ENCODE assay signal across 13 cellular contexts in the genomic region with DNA sequence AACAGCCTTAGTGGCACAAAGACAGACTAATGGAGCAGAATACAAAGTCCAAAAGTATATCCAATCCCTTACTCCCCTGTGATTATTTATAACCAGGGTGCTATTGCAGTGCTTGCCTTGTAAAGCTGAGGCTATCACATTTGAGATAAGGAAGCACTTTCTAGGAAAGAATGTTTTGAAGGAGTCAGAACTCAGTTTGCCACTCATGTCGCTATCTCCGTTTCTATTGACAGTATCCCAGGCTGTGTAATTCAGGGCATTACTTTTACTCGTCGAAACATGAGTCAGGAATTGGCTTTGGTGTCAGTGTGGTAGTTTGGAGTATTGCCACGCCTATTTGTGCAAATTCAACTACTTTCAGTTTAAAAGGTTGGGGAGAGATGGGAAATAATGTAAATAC.
DNase-seq lines count a peak whose midpoint lies in the region; ATAC-seq and TF ChIP-seq lines count a peak whose summit lies in the region.
"Had no signal": no experiment of that assay in that cellular context is flagged by ENCODE, and none has a peak within 500 bp of the region (broad histone marks: within the 10 kb centered on the region; RNA-seq: fewer than 3 reads in every experiment).

No MANE protein-coding gene starts in this region.

- no peak overlapping the region for H2BK5ac ChIP-seq in neuronal stem cell (ENCODE audit: low read length)

- H2AFZ ChIP-seq in PC-3 (ENCODE audit: low read length) (peak overlapping the region; percentile 37), fibroblast of lung (ENCODE audit: low read length) (no peak overlapping the region), neuronal stem cell (ENCODE audit: low read length) (no peak overlapping the region)

- H3K9me3 ChIP-seq in PC-3 (ENCODE audit: low read length) (no peaks in the 10 kb centered on the region), fibroblast of lung (ENCODE audit: control insufficient read depth, insufficient read depth, low read depth, low read length) (no peaks in the 10 kb centered on the region), neuronal stem cell (replicated peaks in 1 of 2; ENCODE audit: control insufficient read depth in 2 of 2, insufficient read depth in 1 of 2, low read depth in 1 of 2, low read length in 2 of 2) (no peaks in the 10 kb centered on the region)
- H3K9me3 ChIP-seq: upper lobe of left lung had no signal

- no peak overlapping the region for H2BK12ac ChIP-seq in neuronal stem cell (ENCODE audit: low read length)

- ATAC-seq in PC-3 (peak; percentile 61), HG03045 (IDR thresholded peaks at IDR 0.05; ENCODE audit: unreplicated experiment) (no peak)

- H4K91ac ChIP-seq in neuronal stem cell (ENCODE audit: low read depth, low read length, poor library complexity), result no peak overlapping the region

- no peaks in the 10 kb centered on the region for H3F3A ChIP-seq in PC-3 (ENCODE audit: low read length, unreplicated experiment)

- peak; percentile 17 for DNase-seq in Calu3
- DNase-seq in PC-3, result peak; percentile 90
- DNase-seq in fibroblast of lung (ENCODE audit: low read depth in 2 of 2), result peak; percentile 77 to 78
- DNase-seq in lung microvascular endothelial cell (ENCODE audit: low read depth in 2 of 2), result peak; percentile 59 to 66
- DNase-seq in T-helper 9 cell, result no peak
- DNase-seq in cerebellar cortex (ENCODE audit: low spot score), result no peak
- DNase-seq in neuronal stem cell (ENCODE audit: low spot score), result no peak
- DNase-seq: activated CD4-positive, CD25-positive, alpha-beta regulatory T cell treated with anti-CD3 and anti-CD28 coated beads, Interleukin-2, amount 50 U/mL, for 72 hours; upper lobe of left lung had no signal

- H3K27me3 Mint-ChIP-seq in Calu3 (ENCODE audit: unreplicated experiment), result no peaks in the 10 kb centered on the region

- peak overlapping the region; percentile 74 for H3K4me2 ChIP-seq in PC-3 (ENCODE audit: low read length)
- H3K4me2 ChIP-seq in fibroblast of lung (ENCODE audit: extremely low read depth, insufficient read depth, low read length), result peak overlapping the region; percentile 9
- no peak overlapping the region for H3K4me2 ChIP-seq in neuronal stem cell (ENCODE audit: insufficient read depth, low read length, poor library complexity, severe bottlenecking)

- H4K8ac ChIP-seq in neuronal stem cell (ENCODE audit: low read depth, low read length), result no peak overlapping the region

- no peak overlapping the region for H3K14ac ChIP-seq in neuronal stem cell (ENCODE audit: low read length)

- no peak overlapping the region for H3K23ac ChIP-seq in neuronal stem cell (ENCODE audit: low read depth, low read length, poor library complexity)

- H3K79me2 ChIP-seq in PC-3 (ENCODE audit: low read length) (no peaks in the 10 kb centered on the region), fibroblast of lung (ENCODE audit: control insufficient read depth, insufficient read depth, low read length) (no peaks in the 10 kb centered on the region)

- intact Hi-C loops in Calu3 (cut with micrococcal nuclease; ENCODE audit: unreplicated experiment), result loop anchor here (5.0 kb wide), 1 partner anchor 38 kb away; no protein-coding TSS in a partner anchor
- intact Hi-C loops in PC-3 (cut with micrococcal nuclease), result loop anchor here (5.0 kb wide), 1 partner anchor 38 kb away; no protein-coding TSS in a partner anchor

- H3K9me2 ChIP-seq in PC-3 (replicated peaks; ENCODE audit: low read length), result no peaks in the 10 kb centered on the region

- POLR2A ChIA-PET in PC-3 (lab: Charles Lee; ENCODE audit: unreplicated experiment), result interaction anchor here (0.6 kb wide), 1 partner anchor 9 kb away, joined by 3 read pairs; no protein-coding TSS in a partner anchor

- no peak overlapping the region for H2BK120ac ChIP-seq in neuronal stem cell (ENCODE audit: low read depth, low read length)

- no peaks in the 10 kb centered on the region for H3K9me3 Mint-ChIP-seq in Calu3 (ENCODE audit: low read depth, unreplicated experiment)
- H3K9me3 Mint-ChIP-seq: activated T-helper 1 cell treated with anti-CD3 and anti-CD28 coated beads, Interleukin-12 subunit alpha, Interleukin-12 subunit beta, Interleukin-2, Interleukin-4 antibody, amounts not matched to agents 30 ng/mL and 10 ng/mL and 1 ng/mL, durations not matched to agents 14 hours and 24 hours and 36 hours; central memory CD8-positive, alpha-beta T cell had no signal

- no peaks in the 10 kb centered on the region for H3K36me3 Mint-ChIP-seq in Calu3 (ENCODE audit: insufficient read depth, unreplicated experiment)

- CTCF ChIA-PET in Calu3 (lab: Charles Lee) (no interaction called here), PC-3 (lab: Charles Lee) (no interaction called here)

- BruUV-seq in Calu3 (replicated peaks; lab: Mats Ljungman, UMichigan), result no TSS peak
- no TSS peak for BruUV-seq in PC-3 (replicated peaks; lab: Mats Ljungman, UMichigan)

- no peak overlapping the region for H2BK15ac ChIP-seq in neuronal stem cell (ENCODE audit: low read length)

- H3K9ac ChIP-seq in PC-3 (ENCODE audit: low read length) (no peak overlapping the region), fibroblast of lung (ENCODE audit: insufficient read depth, low read length) (no peak overlapping the region), neuronal stem cell (ENCODE audit: low read depth, low read length, poor library complexity) (no peak overlapping the region)

- peak overlapping the region; percentile 20 for H3K27ac Mint-ChIP-seq in Calu3 (ENCODE audit: unreplicated experiment)
- H3K27ac Mint-ChIP-seq: activated T-helper 1 cell treated with anti-CD3 and anti-CD28 coated beads, Interleukin-12 subunit alpha, Interleukin-12 subunit beta, Interleukin-2, Interleukin-4 antibody, amounts not matched to agents 30 ng/mL and 10 ng/mL and 1 ng/mL, durations not matched to agents 14 hours and 24 hours and 36 hours had no signal

- H3K4me3 Mint-ChIP-seq in Calu3 (ENCODE audit: low read depth, unreplicated experiment), result peak overlapping the region; percentile 32
- H3K4me3 Mint-ChIP-seq: activated T-helper 1 cell treated with anti-CD3 and anti-CD28 coated beads, Interleukin-12 subunit alpha, Interleukin-12 subunit beta, Interleukin-2, Interleukin-4 antibody, amounts not matched to agents 30 ng/mL and 10 ng/mL and 1 ng/mL, durations not matched to agents 14 hours and 24 hours and 36 hours; central memory CD8-positive, alpha-beta T cell had no signal

- no peak overlapping the region for H2AK5ac ChIP-seq in neuronal stem cell (ENCODE audit: low read depth, low read length)

- H3K27ac ChIP-seq in PC-3 (ENCODE audit: low read length), result peak overlapping the region; percentile 9; the same call in 1 of the 2 replicates
- H3K27ac ChIP-seq in fibroblast of lung (ENCODE audit: insufficient read depth, low read length), result no peak overlapping the region
- H3K27ac ChIP-seq in neuronal stem cell (replicated peaks; ENCODE audit: low read length), result no peak overlapping the region
- H3K27ac ChIP-seq: C4-2B, upper lobe of left lung had no signal

- H3K27me3 ChIP-seq in PC-3 (ENCODE audit: low read length) (no peaks in the 10 kb centered on the region), fibroblast of lung (ENCODE audit: control insufficient read depth, insufficient read depth, low read length) (no peaks in the 10 kb centered on the region), neuronal stem cell (ENCODE audit: control insufficient read depth in 3 of 3, insufficient read depth in 3 of 3, low read depth in 1 of 3, low read length in 3 of 3) (no peaks in the 10 kb centered on the region)
- H3K27me3 ChIP-seq: upper lobe of left lung had no signal

- H4K20me1 ChIP-seq in PC-3 (ENCODE audit: low read length) (no peaks in the 10 kb centered on the region), fibroblast of lung (ENCODE audit: control insufficient read depth, extremely low read depth, insufficient read depth, low read length) (no peaks in the 10 kb centered on the region)

- TF ChIP-seq CTCF in Calu3 (IDR thresholded peaks at IDR 0.05; ENCODE audit: unreplicated experiment) (no peak), PC-3 (conservative IDR thresholded peaks at IDR 0.05; ENCODE audit: low read depth, low read length) (no peak), fibroblast of lung (conservative IDR thresholded peaks at IDR 0.05 in 1 of 2, IDR thresholded peaks at IDR 0.05 in 1 of 2; ENCODE audit: low read depth in 1 of 2, low read length in 2 of 2) (no peak)

- peaks cover 41% of the 10 kb centered on the region for H3K4me1 ChIP-seq in PC-3 (ENCODE audit: insufficient read depth, low read length)
- H3K4me1 ChIP-seq in fibroblast of lung (ENCODE audit: control insufficient read depth, extremely low read depth, insufficient read depth, low read length), result peaks cover 2% of the 10 kb centered on the region
- H3K4me1 ChIP-seq in neuronal stem cell (ENCODE audit: control insufficient read depth in 2 of 2, insufficient read depth in 1 of 2, low read depth in 1 of 2, low read length in 2 of 2), result peaks cover 0 to 3% of the 10 kb centered on the region in 2 donors

- H3K18ac ChIP-seq in neuronal stem cell (ENCODE audit: low read length), result no peak overlapping the region

- H3K36me3 ChIP-seq in PC-3 (ENCODE audit: low read depth, low read length), result no peaks in the 10 kb centered on the region
- H3K36me3 ChIP-seq in fibroblast of lung (ENCODE audit: control insufficient read depth, insufficient read depth, low read length), result no peaks in the 10 kb centered on the region
- no peaks in the 10 kb centered on the region for H3K36me3 ChIP-seq in neuronal stem cell (replicated peaks in 1 of 2; ENCODE audit: control insufficient read depth in 2 of 2, insufficient read depth in 2 of 2, low read length in 2 of 2)
- H3K36me3 ChIP-seq: upper lobe of left lung had no signal

- H3K4ac ChIP-seq in neuronal stem cell (ENCODE audit: low read length), result no peak overlapping the region

- H3K4me3 ChIP-seq in PC-3 (ENCODE audit: low read length) (peak overlapping the region; percentile 46), fibroblast of lung (replicated peaks in 1 of 4; ENCODE audit: control extremely low read depth in 1 of 4, insufficient read depth in 1 of 4, low read depth in 3 of 4, low read length in 4 of 4) (peak overlapping the region in 1 of 4 experiments; percentile 19), neuronal stem cell (ENCODE audit: low read length in 2 of 2) (no peak overlapping the region)
- H3K4me3 ChIP-seq: upper lobe of left lung had no signal

- no CpG with 5 or more reads among the region's 5 CpGs for whole genome bisulfite sequencing in neuronal stem cell (ENCODE audit: extremely low coverage in 2 of 2, insufficient read length in 2 of 2, insufficient replicate concordance in 1 of 2), 2 donors

- H3K4me1 Mint-ChIP-seq in Calu3 (ENCODE audit: low read depth, unreplicated experiment), result peaks cover 9% of the 10 kb centered on the region

- no peaks in the 10 kb centered on the region for H3K79me1 ChIP-seq in neuronal stem cell (ENCODE audit: low read depth, low read length)

Comparison
In these comparisons a context has a peak if more than half of its experiments do, and no peak if none do; other contexts are left out.
1. DNase-seq: peak in Calu3 (single experiment), PC-3 (single experiment), fibroblast of lung (2 of 2) and lung microvascular endothelial cell (2 of 2); none in T-helper 9 cell (single experiment), cerebellar cortex (single experiment) and neuronal stem cell (single experiment).